ENCODE assay signal across 1 cellular context in genomic region chr21:33549848-33550771, GRCh38.
TF ChIP-seq lines count a peak whose summit lies in the region.

No MANE protein-coding gene starts in this region.

TF ChIP-seq in GM12878, 131 proteins besides CTCF, POLR2A, EP300 and RAD21:
- TF ChIP-seq ASH2L (IDR thresholded peaks at IDR 0.05; ENCODE audit: borderline replicate concordance, low read depth) (no peak), POLR2AphosphoS5 (IDR thresholded peaks at IDR 0.05; ENCODE audit: low read length) (0 out of 2 replicates have a peak, but pooled peaks have one; percentile 12)
TF ChIP-seq in GM12878: peak in this region for 1.
